8 cellular contexts compared by ENCODE assay signal in genomic region chr17:9576521-9577401, GRCh38. TPM values are rescaled to one million over a fixed set of nuclear protein-coding genes. Genes with fewer than 3 reads are reported as not detected.
DNase-seq lines count a peak whose midpoint lies in the region; ATAC-seq and TF ChIP-seq lines count a peak whose summit lies in the region.

TSS of gene CFAP52 (plus strand) at chr17:9576642. CDS start at chr17:9576696, 54 bp downstream.

- peak; percentile 63 for ATAC-seq in GM21381 (IDR thresholded peaks at IDR 0.05; ENCODE audit: unreplicated experiment)
- peak; percentile 79 for ATAC-seq in WTC11

- peak within 1 kb of the TSS; percentile 53 for H3K9ac ChIP-seq in smooth muscle cell (ENCODE audit: low read depth)

- H3K9me3 ChIP-seq in smooth muscle cell (replicated peaks; ENCODE audit: low read depth): no peaks in the 10 kb centered on the region

- peak within 1 kb of the TSS; percentile 13 for H3K27ac ChIP-seq in smooth muscle cell (ENCODE audit: low read depth)

- H3K27me3 Mint-ChIP-seq in WTC11 (ENCODE audit: low read depth): peaks cover 4% of the 10 kb centered on the region; the same call in 1 of the 2 replicates
- peaks cover 11 to 16% (median 13%) of the 10 kb centered on the region in 3 donors for H3K27me3 Mint-ChIP-seq in immature natural killer cell (ENCODE audit: low read depth in 3 of 3)

- POLR2A ChIA-PET in BJ (lab: Charles Lee) (no interaction called here), WTC11 (lab: Charles Lee) (interaction anchor here (1.0 to 1.2 kb wide), 2 partner anchors 61 to 69 kb away, joined by 3 to 5 read pairs; partner anchors contain the start of gene USP43)

- H4K20me1 ChIP-seq in smooth muscle cell (ENCODE audit: low read depth): no peaks in the 10 kb centered on the region

- DNase-seq in BJ (ENCODE audit: low read depth) (no peak), NCI-H1694 (lab: John Stamatoyannopoulos, UW) (peak; percentile 55), WTC11 (ENCODE audit: low spot score) (peak; percentile 85), cardiac fibroblast (ENCODE audit: low read depth in 2 of 2) (peak; percentile 81 to 85), immature natural killer cell (peak; percentile 70 to 76 (median 74)), smooth muscle cell (lab: John Stamatoyannopoulos, UW; ENCODE audit: unreplicated experiment) (peak; percentile 35)
- no peak for DNase-seq in NK-92 treated with Interleukin-12 subunit alpha and Interleukin-12 subunit beta, amount 100 ng/mL, for 24 hours (lab: John Stamatoyannopoulos, UW)

- H3K4me3 Mint-ChIP-seq in WTC11 (peak within 1 kb of the TSS; percentile 93), immature natural killer cell (peak within 1 kb of the TSS; percentile 97 to 99 (median 99))

- WGBS in smooth muscle cell (ENCODE audit: low lambda C conversion rate): 3% methylated on average over 40 of the region's 40 CpGs

- H3K79me2 ChIP-seq in smooth muscle cell (ENCODE audit: low read depth): peaks cover 9% of the 10 kb centered on the region

- H3K36me3 Mint-ChIP-seq in WTC11 (no peaks in the 10 kb centered on the region), immature natural killer cell (no peaks in the 10 kb centered on the region)

- H3K27me3 ChIP-seq in BJ (ENCODE audit: control insufficient read depth, insufficient read depth, low read length) (no peaks in the 10 kb centered on the region), smooth muscle cell (ENCODE audit: low read depth) (no peaks in the 10 kb centered on the region)

- H3F3A ChIP-seq in smooth muscle cell (ENCODE audit: low read depth): no peaks in the 10 kb centered on the region

- TF ChIP-seq CTCF in BJ (IDR thresholded peaks at IDR 0.05; ENCODE audit: insufficient read depth, low read depth, low read length): peak; percentile 82
- TF ChIP-seq CTCF in WTC11 (IDR thresholded peaks at IDR 0.05): 0 out of 2 replicates have a peak, but pooled peaks have one; percentile 32
- peak; percentile 77 for TF ChIP-seq CTCF in cardiac fibroblast (IDR thresholded peaks at IDR 0.05; ENCODE audit: low read depth, low read length)
- TF ChIP-seq CTCF in smooth muscle cell (IDR thresholded peaks at IDR 0.05; ENCODE audit: borderline replicate concordance, insufficient read depth, poor library complexity, severe bottlenecking): peak; percentile 72

- peaks cover 11% of the 10 kb centered on the region for H3K4me1 ChIP-seq in smooth muscle cell (ENCODE audit: low read depth)

- CTCF ChIA-PET in BJ (lab: Yijun Ruan, JAX) (interaction anchor here (0.6 to 4.3 kb wide), 24 partner anchors 10 to 1043 kb away, joined by 3 to 32 read pairs (median 3); no protein-coding TSS in a partner anchor), WTC11 (lab: Charles Lee) (interaction anchor here (0.6 to 4.3 kb wide), 30 partner anchors 10 to 579 kb away, joined by 3 to 40 read pairs (median 5); partner anchors contain the start of gene USP43)

- H3K9me3 Mint-ChIP-seq in WTC11 (peaks cover 7% of the 10 kb centered on the region), immature natural killer cell (no peaks in the 10 kb centered on the region)

- H2AFZ ChIP-seq in smooth muscle cell (ENCODE audit: low read depth): peak within 1 kb of the TSS; percentile 93

- peak within 1 kb of the TSS; percentile 97 for H3K4me2 ChIP-seq in smooth muscle cell

- H3K4me1 Mint-ChIP-seq in WTC11: peaks cover 9% of the 10 kb centered on the region
- peaks cover 33 to 48% of the 10 kb centered on the region in 2 donors for H3K4me1 Mint-ChIP-seq in immature natural killer cell

- H3K27ac Mint-ChIP-seq in WTC11: no peak within 1 kb of the TSS; the same call in 1 of the 2 replicates
- peak within 1 kb of the TSS; percentile 85 to 95 (median 92) for H3K27ac Mint-ChIP-seq in immature natural killer cell

- H3K36me3 ChIP-seq in BJ (ENCODE audit: control insufficient read depth, insufficient read depth, low read length): no peaks in the 10 kb centered on the region
- H3K36me3 ChIP-seq in smooth muscle cell (ENCODE audit: low read depth): no peaks in the 10 kb centered on the region

- H3K4me3 ChIP-seq in BJ (ENCODE audit: low read depth, low read length) (peak within 1 kb of the TSS; percentile 95), cardiac fibroblast (replicated peaks in 1 of 2; ENCODE audit: low read depth in 2 of 2, low read length in 2 of 2) (peak within 1 kb of the TSS; percentile 90 to 94), smooth muscle cell (peak within 1 kb of the TSS; percentile 77)

TF ChIP-seq in WTC11, 78 proteins besides CTCF, POLR2A, EP300 and RAD21:
- TF ChIP-seq ZBTB43 (CRISPR knock-in tag; IDR thresholded peaks at IDR 0.05) (0 out of 2 replicates have a peak, but pooled peaks have one; percentile 47), SP1 (CRISPR knock-in tag; conservative IDR thresholded peaks at IDR 0.05) (no peak)

RNA-seq across cellular contexts. Expression of gene CFAP52, which starts in this region (rescaled TPM):
- polyA plus RNA-seq in BJ (2011; rRNA removed): 0.31 TPM in 1 of 2 replicates, not detected in the other
- 0.33 TPM in 1 of 2 replicates, not detected in the other for polyA minus RNA-seq in BJ (2011; rRNA and poly(A)+ RNA removed)
- not detected in 3 replicates for total RNA-seq in WTC11 (2021)
- not detected for polyA plus RNA-seq in immature natural killer cell
- not detected in 2 replicates for total RNA-seq in smooth muscle cell
- not detected in 2 replicates for polyA plus RNA-seq in smooth muscle cell

Comparison
In these comparisons a context has a peak if more than half of its experiments do, and no peak if none do; other contexts are left out.
1. Peak in DNase-seq and ATAC-seq in WTC11; RNA of the gene not detected or under 1 TPM.
2. Peak in DNase-seq in immature natural killer cell; RNA of the gene not detected or under 1 TPM.
3. Peak in DNase-seq, H3K4me3 ChIP-seq, H3K27ac ChIP-seq, H3K9ac ChIP-seq and H3K4me2 ChIP-seq in smooth muscle cell; RNA of the gene not detected or under 1 TPM.
4. DNase-seq: peak in NCI-H1694 (single experiment) and cardiac fibroblast (2 of 2); none in BJ (single experiment) and NK-92 treated with Interleukin-12 subunit alpha and Interleukin-12 subunit beta, amount 100 ng/mL, for 24 hours (single experiment).
5. CTCF ChIP-seq: peak in every context shown above with its lines; median percentile 82 in BJ; 77 in cardiac fibroblast; 72 in smooth muscle cell; 32 in WTC11.
6. Peak in every context shown above with its lines, with median percentiles within 50 percentile points of each other: H3K4me3 ChIP-seq.